ENCODE assay signal across 1 cellular context in genomic region chr4:143225167-143225566, GRCh38.
A peak's percentile ranks its signal among the peaks of the same experiment; 100 is the strongest.
TF ChIP-seq lines count a peak whose summit lies in the region.

No MANE protein-coding gene starts in this region.

TF ChIP-seq in HepG2, 621 proteins besides CTCF, POLR2A, EP300 and RAD21 (continued from another document and continues in another):
- no peak for TF ChIP-seq ZNF609 (CRISPR knock-in tag; IDR thresholded peaks at IDR 0.05; ENCODE audit: borderline replicate concordance)
- no peak for TF ChIP-seq AGO2 (optimal IDR thresholded peaks at IDR 0.05; ENCODE audit: low read depth, low read length)
- TF ChIP-seq GATAD1 (CRISPR knock-in tag; IDR thresholded peaks at IDR 0.05), result peak; percentile 50; the same call in 1 of the 2 replicates
- TF ChIP-seq MXI1 (IDR thresholded peaks at IDR 0.05; ENCODE audit: borderline replicate concordance, low read depth, low read length), result peak; percentile 58; the same call in 2 of the 3 replicates
- no peak for TF ChIP-seq KDM1A (CRISPR knock-in tag; IDR thresholded peaks at IDR 0.05)
- TF ChIP-seq ARID4A (CRISPR knock-in tag; IDR thresholded peaks at IDR 0.05; ENCODE audit: borderline replicate concordance), result no peak; the same call in 1 of the 2 replicates
- no peak for TF ChIP-seq ZBTB7A (CRISPR knock-in tag; IDR thresholded peaks at IDR 0.05)
- TF ChIP-seq PBX3 (CRISPR knock-in tag; IDR thresholded peaks at IDR 0.05; ENCODE audit: borderline replicate concordance), result no peak
- TF ChIP-seq SMYD3 (CRISPR knock-in tag; IDR thresholded peaks at IDR 0.05), result no peak
- peak; percentile 72; the same call in 1 of the 2 replicates for TF ChIP-seq FOXJ3 (CRISPR knock-in tag; IDR thresholded peaks at IDR 0.05; ENCODE audit: borderline replicate concordance)
- no peak for TF ChIP-seq KMT2A (CRISPR knock-in tag; IDR thresholded peaks at IDR 0.05)
- 0 out of 2 replicates have a peak, but pooled peaks have one; percentile 18 for TF ChIP-seq MNT (IDR thresholded peaks at IDR 0.05)
- TF ChIP-seq EEA1 (CRISPR knock-in tag; IDR thresholded peaks at IDR 0.05; ENCODE audit: borderline replicate concordance), result no peak
- TF ChIP-seq DPF2 (CRISPR knock-in tag; IDR thresholded peaks at IDR 0.05; ENCODE audit: borderline replicate concordance, low read depth), result peak; percentile 58; the same call in 1 of the 2 replicates
- no peak for TF ChIP-seq HIVEP1 (CRISPR knock-in tag; IDR thresholded peaks at IDR 0.05)
- no peak for TF ChIP-seq ZKSCAN5 (CRISPR knock-in tag; IDR thresholded peaks at IDR 0.05)
- no peak for TF ChIP-seq ZFP36 (IDR thresholded peaks at IDR 0.05; ENCODE audit: borderline replicate concordance, low read depth, low read length, partially characterized antibody)
- no peak for TF ChIP-seq ZNF768 (CRISPR knock-in tag; IDR thresholded peaks at IDR 0.05)
- TF ChIP-seq PAXIP1 (CRISPR knock-in tag; conservative IDR thresholded peaks at IDR 0.05), result peak; percentile 86
- TF ChIP-seq ZNF224 (CRISPR knock-in tag; IDR thresholded peaks at IDR 0.05), result no peak
- peak; percentile 33; the same call in 1 of the 2 replicates for TF ChIP-seq MAX (IDR thresholded peaks at IDR 0.05)
- no peak for TF ChIP-seq GLMP (CRISPR knock-in tag; IDR thresholded peaks at IDR 0.05; ENCODE audit: borderline replicate concordance)
- TF ChIP-seq ZNF367 (CRISPR knock-in tag; IDR thresholded peaks at IDR 0.05; ENCODE audit: borderline replicate concordance), result no peak
- TF ChIP-seq SP2 (CRISPR knock-in tag; IDR thresholded peaks at IDR 0.05), result no peak
- no peak for TF ChIP-seq NFE2L1 (CRISPR knock-in tag; IDR thresholded peaks at IDR 0.05; ENCODE audit: borderline replicate concordance)
- TF ChIP-seq ZSCAN31 (CRISPR knock-in tag; IDR thresholded peaks at IDR 0.05; ENCODE audit: low read depth), result no peak
- TF ChIP-seq GLI4 (CRISPR knock-in tag; IDR thresholded peaks at IDR 0.05; ENCODE audit: borderline replicate concordance), result no peak
- no peak for TF ChIP-seq ZNF678 (CRISPR knock-in tag; IDR thresholded peaks at IDR 0.05)
- no peak for TF ChIP-seq KDM5A (IDR thresholded peaks at IDR 0.05; ENCODE audit: borderline replicate concordance, low read length)
- TF ChIP-seq TOE1 (CRISPR knock-in tag; IDR thresholded peaks at IDR 0.05), result 0 out of 2 replicates have a peak, but pooled peaks have one; percentile 46
- no peak for TF ChIP-seq ZNF282 (IDR thresholded peaks at IDR 0.05; ENCODE audit: partially characterized antibody)
- TF ChIP-seq ZNF513 (CRISPR knock-in tag; conservative IDR thresholded peaks at IDR 0.05), result no peak
- TF ChIP-seq ZNF382 (CRISPR knock-in tag; IDR thresholded peaks at IDR 0.05; ENCODE audit: borderline replicate concordance), result no peak
- 0 out of 2 replicates have a peak, but pooled peaks have one; percentile 28 for TF ChIP-seq TRIM24 (CRISPR knock-in tag; IDR thresholded peaks at IDR 0.05)
- peak; percentile 49; the same call in 1 of the 2 replicates for TF ChIP-seq MAFF (IDR thresholded peaks at IDR 0.05; ENCODE audit: low read depth, low read length)
- no peak for TF ChIP-seq ZNF160 (CRISPR knock-in tag; IDR thresholded peaks at IDR 0.05)
- no peak for TF ChIP-seq SRSF1 (optimal IDR thresholded peaks at IDR 0.05; ENCODE audit: low read depth, low read length)
- TF ChIP-seq ZNF639 (CRISPR knock-in tag; conservative IDR thresholded peaks at IDR 0.05), result no peak
- peak; percentile 99 for TF ChIP-seq ATF2 (CRISPR knock-in tag; IDR thresholded peaks at IDR 0.05)
